1 cellular context compared by ENCODE assay signal in genomic region chr3:58351920-58352319, GRCh38.
TF ChIP-seq lines count a peak whose summit lies in the region.

No MANE protein-coding gene starts in this region.

TF ChIP-seq in H1, 55 proteins besides CTCF, POLR2A, EP300 and RAD21:
- TF ChIP-seq TAF7 (optimal IDR thresholded peaks at IDR 0.05; ENCODE audit: borderline replicate concordance, low read depth, low read length), result no peak
- no peak for TF ChIP-seq BCL11A (IDR thresholded peaks at IDR 0.05; ENCODE audit: low read depth in 2 of 2, low read length in 2 of 2)
- no peak for TF ChIP-seq GTF2F1 (IDR thresholded peaks at IDR 0.05; ENCODE audit: borderline replicate concordance, low read depth, low read length)
- no peak for TF ChIP-seq RNF2 (IDR thresholded peaks at IDR 0.05; ENCODE audit: borderline replicate concordance, low read depth, low read length, missing control alignments, poor library complexity, severe bottlenecking)
- TF ChIP-seq ASH2L (IDR thresholded peaks at IDR 0.05; ENCODE audit: low read length), result no peak
- no peak for TF ChIP-seq JUN (IDR thresholded peaks at IDR 0.05; ENCODE audit: low read depth, low read length)
- TF ChIP-seq NANOG (IDR thresholded peaks at IDR 0.05; ENCODE audit: insufficient read depth, low read depth, low read length, poor library complexity, severe bottlenecking), result no peak
- TF ChIP-seq SRF (IDR thresholded peaks at IDR 0.05; ENCODE audit: low read depth, low read length), result no peak
- TF ChIP-seq TAF1 (IDR thresholded peaks at IDR 0.05; ENCODE audit: low read depth, low read length), result no peak
- no peak for TF ChIP-seq NRF1 (IDR thresholded peaks at IDR 0.05; ENCODE audit: low read depth, low read length)
- no peak for TF ChIP-seq TCF12 (IDR thresholded peaks at IDR 0.05; ENCODE audit: low read depth, low read length)
- no peak for TF ChIP-seq KDM1A (IDR thresholded peaks at IDR 0.05; ENCODE audit: borderline replicate concordance, low read length)
